21 cellular contexts compared by ENCODE assay signal in genomic region chr10:6212266-6212640, GRCh38. TPM values are rescaled to one million over a fixed set of nuclear protein-coding genes. Genes with fewer than 3 reads are reported as not detected.
DNase-seq lines count a peak whose midpoint lies in the region; ATAC-seq, FAIRE-seq and TF ChIP-seq lines count a peak whose summit lies in the region.
"Had no signal": no experiment of that assay in that cellular context is flagged by ENCODE, and none has a peak within 500 bp of the region (broad histone marks: within the 10 kb centered on the region; RNA-seq: fewer than 3 reads in every experiment).

No MANE protein-coding gene starts in this region.

- WGBS in heart right ventricle, 2 donors: 49 to 64% methylated on average over 12 of the region's 12 CpGs

- no peaks in the 10 kb centered on the region for H3K9me3 ChIP-seq in heart right ventricle
- no peaks in the 10 kb centered on the region for H3K9me3 ChIP-seq in uterus
- H3K9me3 ChIP-seq: right lobe of liver had no signal

- H3K36me3 Mint-ChIP-seq in activated naive CD4-positive, alpha-beta T cell treated with anti-CD3 and anti-CD28 coated beads, Interleukin-2, amount 50 U/mL, for 72 hours: peaks cover 17 to 44% of the 10 kb centered on the region in 2 donors
- H3K36me3 Mint-ChIP-seq in osteocyte (ENCODE audit: unreplicated experiment): peaks cover 23% of the 10 kb centered on the region

- H3K27me3 ChIP-seq in heart right ventricle: no peaks in the 10 kb centered on the region
- no peaks in the 10 kb centered on the region for H3K27me3 ChIP-seq in uterus
- H3K27me3 ChIP-seq: right lobe of liver had no signal

- peaks cover 0 to 77% (median 25%) of the 10 kb centered on the region in 9 donors for H3K36me3 ChIP-seq in heart right ventricle
- no peaks in the 10 kb centered on the region for H3K36me3 ChIP-seq in uterus

- H3K4me3 ChIP-seq in heart right ventricle (no peak overlapping the region), uterus (no peak overlapping the region)
- H3K4me3 ChIP-seq: right lobe of liver had no signal

- peak overlapping the region; percentile 54 to 77 for H3K27ac Mint-ChIP-seq in activated naive CD4-positive, alpha-beta T cell treated with anti-CD3 and anti-CD28 coated beads, Interleukin-2, amount 50 U/mL, for 72 hours
- peak overlapping the region; percentile 65 for H3K27ac Mint-ChIP-seq in osteocyte (ENCODE audit: unreplicated experiment)
- H3K27ac Mint-ChIP-seq: activated naive CD8-positive, alpha-beta T cell treated with anti-CD3 and anti-CD28 coated beads, Interleukin-2, amount 10 ng/mL, durations not matched to agents 7 days and 5 days; CD8-positive, alpha-beta T cell had no signal

- H3K4me1 ChIP-seq in heart right ventricle: peaks cover 0 to 26% (median 16%) of the 10 kb centered on the region in 9 donors
- H3K4me1 ChIP-seq in uterus: peaks cover 5 to 6% of the 10 kb centered on the region in 2 donors
- H3K4me1 ChIP-seq: right lobe of liver had no signal

- no peak for TF ChIP-seq CTCF in heart right ventricle (IDR thresholded peaks at IDR 0.05)
- no peak for TF ChIP-seq CTCF in osteocyte (IDR thresholded peaks at IDR 0.05)
- TF ChIP-seq CTCF in uterus (IDR thresholded peaks at IDR 0.05): no peak

- no peak for TF ChIP-seq POLR2A in uterus (IDR thresholded peaks at IDR 0.05)

- no peak for ATAC-seq in activated naive CD4-positive, alpha-beta T cell treated with anti-CD3 and anti-CD28 coated beads, Interleukin-2, amount 50 U/mL, for 72 hours
- ATAC-seq in heart right ventricle (peak in 6 of 8 donors; percentile 8 to 37 (median 24)), left lobe of liver (no peak)
- ATAC-seq: CD8-positive, alpha-beta T cell had no signal

- no peak for DNase-seq in activated naive CD4-positive, alpha-beta T cell treated with anti-CD3 and anti-CD28 coated beads, Interleukin-2, amount 50 U/mL, for 72 hours (ENCODE audit: low spot score in 2 of 2)
- no peak for DNase-seq in activated naive CD4-positive, alpha-beta T cell treated with Interleukin-2 at 50 U/mL for 16 hours
- DNase-seq in heart right ventricle (no peak), osteocyte (ENCODE audit: extremely low spot score, unreplicated experiment) (no peak), uterus (peak in 1 of 2 donors; percentile 37), left lobe of liver (ENCODE audit: low spot score) (no peak), urothelium cell line (ENCODE audit: low spot score) (no peak), COLO829 (ENCODE audit: low spot score) (no peak)
- DNase-seq: 8988T; activated CD4-positive, alpha-beta T cell treated with anti-CD3 and anti-CD28 coated beads, Interleukin-2, amount 10 ng/mL, durations not matched to agents 24 days and 14 days; activated naive CD8-positive, alpha-beta T cell treated with anti-CD3 and anti-CD28 coated beads, Interleukin-2, amount 10 ng/mL, durations not matched to agents 7 days and 5 days; CD8-positive, alpha-beta T cell; cerebellar nuclear complex; KG1; naive B cell; NCI-H2227 treated with DMSO at 0.1 percent for 48 hours; NK-92 treated with Interleukin-12 subunit alpha and Interleukin-12 subunit beta, amount 100 ng/mL, for 24 hours; right lobe of liver; stimulated activated CD4-positive, alpha-beta T cell treated with anti-CD3 and anti-CD28 coated beads, Interleukin-4, amount 100 ng/mL, for 4 hours had no signal

- H3K9me3 Mint-ChIP-seq in activated naive CD4-positive, alpha-beta T cell treated with anti-CD3 and anti-CD28 coated beads, Interleukin-2, amount 50 U/mL, for 72 hours: no peaks in the 10 kb centered on the region
- no peaks in the 10 kb centered on the region for H3K9me3 Mint-ChIP-seq in osteocyte (ENCODE audit: unreplicated experiment)
- H3K9me3 Mint-ChIP-seq: activated CD4-positive, alpha-beta T cell treated with anti-CD3 and anti-CD28 coated beads, Interleukin-2, amount 10 ng/mL, durations not matched to agents 24 days and 14 days; activated naive CD8-positive, alpha-beta T cell treated with anti-CD3 and anti-CD28 coated beads, Interleukin-2, amount 10 ng/mL, durations not matched to agents 7 days and 5 days; CD8-positive, alpha-beta T cell; naive B cell had no signal

- intact Hi-C loops in heart right ventricle (cut with DNase I): no loop called here
- intact Hi-C loops in uterus (cut with DNase I; ENCODE audit: low total_unique reads): no loop called here

- no peak for FAIRE-seq in urothelium cell line (lab: Jason Lieb, UNC)
- FAIRE-seq: keratinocyte had no signal

- peaks cover 50% of the 10 kb centered on the region for H3K4me1 Mint-ChIP-seq in osteocyte (ENCODE audit: unreplicated experiment)

- no peaks in the 10 kb centered on the region for H3K27me3 Mint-ChIP-seq in osteocyte (ENCODE audit: unreplicated experiment)
- H3K27me3 Mint-ChIP-seq: activated CD4-positive, alpha-beta T cell treated with anti-CD3 and anti-CD28 coated beads, Interleukin-2, amount 10 ng/mL, durations not matched to agents 24 days and 14 days; activated naive CD8-positive, alpha-beta T cell treated with anti-CD3 and anti-CD28 coated beads, Interleukin-2, amount 10 ng/mL, durations not matched to agents 7 days and 5 days; naive B cell had no signal

- H3K27ac ChIP-seq in heart right ventricle (peak overlapping the region in 2 of 10 donors; percentile 41 to 53), uterus (peak overlapping the region; percentile 32 to 63)
- H3K27ac ChIP-seq: epithelial cell of prostate, right lobe of liver had no signal

- H3K4me3 Mint-ChIP-seq in osteocyte (ENCODE audit: unreplicated experiment): no peak overlapping the region
- H3K4me3 Mint-ChIP-seq: activated CD4-positive, alpha-beta T cell treated with anti-CD3 and anti-CD28 coated beads, Interleukin-2, amount 10 ng/mL, durations not matched to agents 24 days and 14 days; activated naive CD8-positive, alpha-beta T cell treated with anti-CD3 and anti-CD28 coated beads, Interleukin-2, amount 10 ng/mL, durations not matched to agents 7 days and 5 days; CD8-positive, alpha-beta T cell; naive B cell had no signal

RNA-seq across cellular contexts. Expression of gene PFKFB3, which starts 9.5 kb away (rescaled TPM):
- total RNA-seq in activated naive CD4-positive, alpha-beta T cell treated with anti-CD3 and anti-CD28 coated beads, Interleukin-2, amount 50 U/mL, for 72 hours: 100 to 1,000 TPM in 1 of 2 donors, 10 to 100 TPM in 1; 77.0 to 181 TPM
- 10 to 100 TPM in 9 of 10 donors, 1 to 10 TPM in 1; 7.6 to 77.3 (median 16.3) TPM for total RNA-seq in heart right ventricle
- polyA plus RNA-seq in heart right ventricle: 10 to 100 TPM in 1 of 2 donors, 1 to 10 TPM in 1; 5.5 to 10.6 TPM
- 34.2 and 37.9 TPM in 2 replicates for total RNA-seq in osteocyte
- total RNA-seq in uterus: 10 to 100 TPM in 3 of 4 donors, 1 to 10 TPM in 1; 7.4 to 54.5 (median 14.7) TPM
- total RNA-seq in left lobe of liver: 39.2 TPM

Comparison
In these comparisons a context has a peak if more than half of its experiments do, and no peak if none do; other contexts are left out.
1. ATAC-seq: peak in heart right ventricle (6 of 8); none in activated naive CD4-positive, alpha-beta T cell treated with anti-CD3 and anti-CD28 coated beads, Interleukin-2, amount 50 U/mL, for 72 hours (0 of 2) and left lobe of liver (single experiment).